Comparison of ENCODE assay signal across 8 cellular contexts in genomic region chr13:111187879-111188643, GRCh38.
DNase-seq lines count a peak whose midpoint lies in the region; ATAC-seq and TF ChIP-seq lines count a peak whose summit lies in the region.

No MANE protein-coding gene starts in this region.

- peaks cover 62% of the 10 kb centered on the region for H3K4me1 ChIP-seq in psoas muscle

- peak overlapping the region; percentile 3 for H3K4me3 ChIP-seq in psoas muscle

- peak overlapping the region; percentile 33 for H3K27ac ChIP-seq in epithelial cell of prostate
- H3K27ac ChIP-seq in psoas muscle, result peak overlapping the region; percentile 12

- intact Hi-C loops in psoas muscle (cut with DNase I), result no loop called here

- no peaks in the 10 kb centered on the region for H3K27me3 ChIP-seq in psoas muscle (ENCODE audit: insufficient read depth in 3 of 3, low read length in 2 of 3)

- ATAC-seq in GM18511 (IDR thresholded peaks at IDR 0.05; ENCODE audit: unreplicated experiment), result peak; percentile 26
- ATAC-seq in psoas muscle, result peak; percentile 63 to 82 (median 74)
- no peak for ATAC-seq in HG03432 (IDR thresholded peaks at IDR 0.05; ENCODE audit: unreplicated experiment)
- no peak for ATAC-seq in GM18519 (IDR thresholded peaks at IDR 0.05; ENCODE audit: low FRiP score, unreplicated experiment)

- TF ChIP-seq CTCF in psoas muscle (IDR thresholded peaks at IDR 0.05), result no peak

- WGBS in psoas muscle, 3 donors, result 38 to 47% (median 42%) methylated on average over 15 of the region's 15 CpGs

- H3K36me3 ChIP-seq in psoas muscle (ENCODE audit: insufficient read depth in 1 of 2, low read depth in 1 of 2), result no peaks in the 10 kb centered on the region

- H3K9me3 ChIP-seq in psoas muscle, result no peaks in the 10 kb centered on the region

- DNase-seq in NCI-H69 (lab: John Stamatoyannopoulos, UW), result peak; percentile 47
- peak; percentile 37 for DNase-seq in epithelial cell of prostate (ENCODE audit: low read depth, low spot score)
- no peak for DNase-seq in psoas muscle
- no peak for DNase-seq in iPS-NIHi11 (ENCODE audit: low spot score)
- no peak for DNase-seq in putamen (ENCODE audit: low spot score)

Comparison
In these comparisons a context has a peak if more than half of its experiments do, and no peak if none do; other contexts are left out.
1. ATAC-seq: peak in GM18511 (single experiment) and psoas muscle (4 of 4); none in HG03432 (single experiment) and GM18519 (single experiment).
2. DNase-seq: peak in NCI-H69 (single experiment) and epithelial cell of prostate (single experiment); none in psoas muscle (0 of 2), iPS-NIHi11 (single experiment) and putamen (single experiment).